Comparison of ENCODE assay signal across 9 cellular contexts in the genomic region with DNA sequence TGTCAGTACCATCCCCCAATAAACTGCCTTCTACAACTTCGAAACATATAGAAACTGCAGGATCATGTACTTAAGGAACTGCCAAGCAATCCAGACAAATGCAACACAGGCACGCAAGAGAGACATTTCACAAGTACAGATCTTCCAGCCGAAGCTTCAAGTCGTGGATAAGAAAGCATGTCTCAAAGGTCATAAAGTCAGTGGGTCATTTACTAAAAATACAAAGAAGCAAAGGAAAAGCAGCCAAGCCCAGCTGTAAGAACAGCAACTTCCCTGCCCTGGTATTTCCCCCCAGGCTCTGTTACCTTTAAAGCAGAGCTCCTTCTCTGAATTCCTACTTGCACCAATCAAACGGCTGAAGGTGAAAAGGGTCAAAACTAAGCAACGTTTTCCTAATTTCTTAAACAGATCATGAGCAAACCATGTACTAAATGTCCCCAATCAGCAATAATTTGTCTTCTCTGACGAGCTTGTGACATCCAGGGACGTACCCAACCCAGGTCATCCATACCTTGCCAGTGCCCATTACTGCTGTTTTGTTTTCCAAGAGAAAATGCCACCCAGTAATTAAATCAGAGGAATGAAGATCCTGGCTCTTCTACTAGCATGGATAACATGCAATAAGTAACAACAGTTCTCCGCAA. TPM values are rescaled to one million over a fixed set of nuclear protein-coding genes. Genes with fewer than 3 reads are reported as not detected.
DNase-seq lines count a peak whose midpoint lies in the region; ATAC-seq and TF ChIP-seq lines count a peak whose summit lies in the region.
"Had no signal": no experiment of that assay in that cellular context is flagged by ENCODE, and none has a peak within 500 bp of the region (broad histone marks: within the 10 kb centered on the region; RNA-seq: fewer than 3 reads in every experiment).

No MANE protein-coding gene starts in this region.

- no peaks in the 10 kb centered on the region for H3K9me3 ChIP-seq in right atrium auricular region

- H3K27me3 Mint-ChIP-seq in MCF 10A (ENCODE audit: insufficient read depth, unreplicated experiment) (no peaks in the 10 kb centered on the region), memory B cell (no peaks in the 10 kb centered on the region)
- H3K27me3 Mint-ChIP-seq in stimulated activated naive B cell treated with anti-CD40 and anti-IgM and Interleukin-4, amounts not matched to agents 10 μg/mL and 1 μg/mL and 100 μg/mL, for 72 hours: no peaks in the 10 kb centered on the region

- peak overlapping the region; percentile 50 for H3K27ac Mint-ChIP-seq in MCF 10A (ENCODE audit: low read depth, unreplicated experiment)
- H3K27ac Mint-ChIP-seq in memory B cell: no peak overlapping the region
- no peak overlapping the region for H3K27ac Mint-ChIP-seq in stimulated activated naive B cell treated with anti-CD40 and anti-IgM and Interleukin-4, amounts not matched to agents 10 μg/mL and 1 μg/mL and 100 μg/mL, for 72 hours

- peaks cover 27% of the 10 kb centered on the region for H3K36me3 Mint-ChIP-seq in MCF 10A (ENCODE audit: insufficient read depth, unreplicated experiment)
- H3K36me3 Mint-ChIP-seq in memory B cell: peaks cover 10% of the 10 kb centered on the region
- peaks cover 6 to 20% of the 10 kb centered on the region in 2 donors for H3K36me3 Mint-ChIP-seq in stimulated activated naive B cell treated with anti-CD40 and anti-IgM and Interleukin-4, amounts not matched to agents 10 μg/mL and 1 μg/mL and 100 μg/mL, for 72 hours

- intact Hi-C loops in cardiac septum (cut with DNase I) (no loop called here), MCF 10A (cut with micrococcal nuclease) (loop anchor here (5.0 to 10.0 kb wide), 2 partner anchors 64 to 177 kb away; no protein-coding TSS in a partner anchor)

- H3K4me3 Mint-ChIP-seq in MCF 10A (ENCODE audit: unreplicated experiment) (peak overlapping the region; percentile 70), memory B cell (peak overlapping the region; percentile 55)
- H3K4me3 Mint-ChIP-seq in stimulated activated naive B cell treated with anti-CD40 and anti-IgM and Interleukin-4, amounts not matched to agents 10 μg/mL and 1 μg/mL and 100 μg/mL, for 72 hours: peak overlapping the region in 1 of 2 donors; percentile 99

- no peak for ATAC-seq in memory B cell (ENCODE audit: low read depth)
- ATAC-seq in stimulated activated naive B cell treated with anti-CD40 and anti-IgM and Interleukin-4, amounts not matched to agents 10 μg/mL and 1 μg/mL and 100 μg/mL, for 72 hours (replicated peaks): no peak

- CTCF ChIA-PET in MCF 10A (lab: Yijun Ruan, JAX): interaction anchor here (0.6 to 1.0 kb wide), 3 partner anchors 8 to 579 kb away, joined by 3 to 5 read pairs (median 3); no protein-coding TSS in a partner anchor

- H3K9me3 Mint-ChIP-seq in MCF 10A (ENCODE audit: unreplicated experiment): no peaks in the 10 kb centered on the region
- H3K9me3 Mint-ChIP-seq in memory B cell: no peaks in the 10 kb centered on the region
- no peaks in the 10 kb centered on the region for H3K9me3 Mint-ChIP-seq in stimulated activated naive B cell treated with anti-CD40 and anti-IgM and Interleukin-4, amounts not matched to agents 10 μg/mL and 1 μg/mL and 100 μg/mL, for 72 hours

- H3K4me3 ChIP-seq in right atrium auricular region: peak overlapping the region; percentile 74 to 90

- H3K27me3 ChIP-seq in right atrium auricular region: no peaks in the 10 kb centered on the region

- POLR2A ChIA-PET in MCF 10A (lab: Yijun Ruan, JAX): interaction anchor here (0.6 to 3.3 kb wide), 4 partner anchors 11 to 1414 kb away, joined by 3 to 27 read pairs (median 5); a partner anchor contains a TSS

- H3K4me1 ChIP-seq in right atrium auricular region: peaks cover 0 to 44% of the 10 kb centered on the region in 2 donors

- peaks cover 31% of the 10 kb centered on the region for H3K36me3 ChIP-seq in right atrium auricular region

- no TSS peak for BruUV-seq in MCF 10A (replicated peaks; lab: Mats Ljungman, UMichigan)

- TF ChIP-seq CTCF in right atrium auricular region (IDR thresholded peaks at IDR 0.05) (no peak), MCF 10A (IDR thresholded peaks at IDR 0.05; ENCODE audit: unreplicated experiment) (no peak)

- DNase-seq in right atrium auricular region (ENCODE audit: low spot score) (no peak), cardiac septum (ENCODE audit: low spot score) (no peak), MCF 10A (ENCODE audit: unreplicated experiment) (peak; percentile 40), memory B cell (ENCODE audit: low spot score in 2 of 2) (no peak), NCI-H524 (lab: John Stamatoyannopoulos, UW) (no peak), NCI-H2196 treated with DMSO at 0.1 percent for 48 hours (lab: John Stamatoyannopoulos, UW; ENCODE audit: unreplicated experiment) (no peak), ureter (ENCODE audit: low spot score) (no peak)
- no peak for DNase-seq in stimulated activated naive B cell treated with anti-CD40 and anti-IgM and Interleukin-4, amounts not matched to agents 10 μg/mL and 1 μg/mL and 100 μg/mL, for 72 hours
- DNase-seq: NCI-H446 treated with DMSO at 0.1 percent for 48 hours had no signal

- H3K27ac ChIP-seq in right atrium auricular region: peak overlapping the region; percentile 33 to 98

- H3K4me1 Mint-ChIP-seq in MCF 10A (ENCODE audit: insufficient read depth, unreplicated experiment) (peaks cover 23% of the 10 kb centered on the region), memory B cell (peaks cover 22% of the 10 kb centered on the region)
- peaks cover 27 to 33% of the 10 kb centered on the region in 2 donors for H3K4me1 Mint-ChIP-seq in stimulated activated naive B cell treated with anti-CD40 and anti-IgM and Interleukin-4, amounts not matched to agents 10 μg/mL and 1 μg/mL and 100 μg/mL, for 72 hours

RNA-seq across cellular contexts. Expression of a gene that starts 1.7 kb away (rescaled TPM):
- total RNA-seq in right atrium auricular region (10 to 100 TPM; 49.8 to 85.3 TPM), cardiac septum (63.1 TPM), MCF 10A (2022) (27.6 and 30.3 TPM in 2 replicates), ureter (59.6 TPM)
